ENCODE assay signal across 18 cellular contexts in genomic region chr2:101147062-101147461, GRCh38. TPM values are rescaled to one million over a fixed set of nuclear protein-coding genes. Genes with fewer than 3 reads are reported as not detected.
A peak's percentile ranks its signal among the peaks of the same experiment; 100 is the strongest.
DNase-seq lines count a peak whose midpoint lies in the region; ATAC-seq, FAIRE-seq and TF ChIP-seq lines count a peak whose summit lies in the region.
"Had no signal": no experiment of that assay in that cellular context is flagged by ENCODE, and none has a peak within 500 bp of the region (broad histone marks: within the 10 kb centered on the region; RNA-seq: fewer than 3 reads in every experiment).

No MANE protein-coding gene starts in this region.

- H3K36me3 ChIP-seq in HepG2 (replicated peaks in 1 of 2; ENCODE audit: control insufficient read depth in 1 of 2, insufficient read depth in 2 of 2, low read length in 2 of 2), result peaks cover 2 to 9% of the 10 kb centered on the region in 2 experiments; a peak in 3 of 5 replicates
- H3K36me3 ChIP-seq in right lobe of liver, result no peaks in the 10 kb centered on the region
- H3K36me3 ChIP-seq in IMR-90 (ENCODE audit: control insufficient read depth, insufficient read depth, low read length), result no peaks in the 10 kb centered on the region
- H3K36me3 ChIP-seq in K562 (ENCODE audit: control insufficient read depth, insufficient read depth, low read length), result no peaks in the 10 kb centered on the region
- no peaks in the 10 kb centered on the region for H3K36me3 ChIP-seq in spleen
- H3K36me3 ChIP-seq: BLaER1 had no signal

- H3K9me3 ChIP-seq in HepG2 (ENCODE audit: low read length) (no peaks in the 10 kb centered on the region), right lobe of liver (peaks cover 0 to 1% (median 0%) of the 10 kb centered on the region in 4 donors), IMR-90 (ENCODE audit: control insufficient read depth, insufficient read depth, low read length) (no peaks in the 10 kb centered on the region), K562 (replicated peaks; ENCODE audit: control insufficient read depth, insufficient read depth, low read depth, low read length) (peaks cover 3% of the 10 kb centered on the region; the same call in 1 of the 2 replicates), spleen (no peaks in the 10 kb centered on the region)
- H3K9me3 ChIP-seq: BLaER1 had no signal

- no peak overlapping the region for H2BK5ac ChIP-seq in IMR-90 (ENCODE audit: low read depth, low read length, poor library complexity, severe bottlenecking)

- TF ChIP-seq EP300 in HepG2 (IDR thresholded peaks at IDR 0.05; ENCODE audit: low read depth in 2 of 2, low read length in 2 of 2) (no peak), HepG2 (CRISPR knock-in tag; IDR thresholded peaks at IDR 0.05; ENCODE audit: borderline replicate concordance) (no peak), K562 (IDR thresholded peaks at IDR 0.05; ENCODE audit: low read length) (no peak)

- H3K79me2 ChIP-seq in HepG2 (ENCODE audit: insufficient read depth, low read length) (peaks cover 86% of the 10 kb centered on the region), K562 (ENCODE audit: control insufficient read depth, insufficient read depth, low read length) (no peaks in the 10 kb centered on the region)

- H4K20me1 ChIP-seq in HepG2 (ENCODE audit: insufficient read depth, low read length), result peaks cover 58% of the 10 kb centered on the region
- H4K20me1 ChIP-seq in IMR-90 (ENCODE audit: insufficient read depth, low read length), result peaks cover 10% of the 10 kb centered on the region; the same call in 1 of the 2 replicates
- no peaks in the 10 kb centered on the region for H4K20me1 ChIP-seq in K562 (replicated peaks; ENCODE audit: control insufficient read depth, insufficient read depth, low read length)

- FAIRE-seq in HepG2 (lab: Jason Lieb, UNC) (no peak), K562 (lab: Jason Lieb, UNC) (no peak)
- FAIRE-seq: G401.6, GM12892 had no signal

- dilution Hi-C loops in IMR-90 (cut with HindIII; ENCODE audit: low sequenced_read_pairs, unreplicated experiment), result no loop called here

- H2AK5ac ChIP-seq in IMR-90 (ENCODE audit: low read depth, low read length), result no peak overlapping the region

- H2BK120ac ChIP-seq in IMR-90 (ENCODE audit: low read depth, low read length), result no peak overlapping the region

- POLR2A ChIA-PET in HepG2 (lab: Yijun Ruan, JAX), result interaction anchor here (1.5 to 6.4 kb wide), 2 partner anchors 23 to 27 kb away, joined by 4 to 49 read pairs; no protein-coding TSS in a partner anchor
- POLR2A ChIA-PET in IMR-90 (lab: Charles Lee; ENCODE audit: unreplicated experiment), result no interaction called here
- POLR2A ChIA-PET in K562 (lab: Yijun Ruan, JAX), result no interaction called here

- BruUV-seq in HepG2 (replicated peaks; lab: Mats Ljungman, UMichigan), result no TSS peak
- BruUV-seq in IMR-90 (replicated peaks; lab: Mats Ljungman, UMichigan), result no TSS peak
- no TSS peak for BruUV-seq in K562 (replicated peaks; lab: Mats Ljungman, UMichigan)

- H3K4me2 ChIP-seq in HepG2 (ENCODE audit: low read depth, low read length), result peak overlapping the region; percentile 95; the same call in 1 of the 2 replicates
- H3K4me2 ChIP-seq in IMR-90 (ENCODE audit: low read depth, low read length), result no peak overlapping the region
- no peak overlapping the region for H3K4me2 ChIP-seq in K562 (ENCODE audit: insufficient read depth, low read length)
- H3K4me2 ChIP-seq: BLaER1 had no signal

- TF ChIP-seq CTCF in HepG2 (CRISPR knock-in tag; IDR thresholded peaks at IDR 0.05), result no peak
- TF ChIP-seq CTCF in right lobe of liver (IDR thresholded peaks at IDR 0.05), result no peak
- no peak for TF ChIP-seq CTCF in IMR-90 (conservative IDR thresholded peaks at IDR 0.05; ENCODE audit: low read depth, low read length)
- no peak for TF ChIP-seq CTCF in K562 (IDR thresholded peaks at IDR 0.05 in 2 of 3, conservative IDR thresholded peaks at IDR 0.05 in 1 of 3; ENCODE audit: insufficient read depth in 2 of 3, low read depth in 1 of 3, low read length in 3 of 3)
- TF ChIP-seq CTCF in spleen (IDR thresholded peaks at IDR 0.05 in 8 of 11, conservative IDR thresholded peaks at IDR 0.05 in 3 of 11), result no peak

- CTCF ChIA-PET in HepG2 (lab: Yijun Ruan, JAX; ENCODE audit: low intra/inter-chr PET ratio, low total read pairs) (no interaction called here), IMR-90 (lab: Yijun Ruan, JAX) (no interaction called here), K562 (lab: Yijun Ruan, JAX; ENCODE audit: low intra/inter-chr PET ratio) (no interaction called here)

- no peak overlapping the region for H2AFZ ChIP-seq in HepG2 (ENCODE audit: low read length)
- no peak overlapping the region for H2AFZ ChIP-seq in IMR-90 (replicated peaks; ENCODE audit: low read length, poor library complexity)
- H2AFZ ChIP-seq in K562 (ENCODE audit: low read depth, low read length), result no peak overlapping the region

- H3K27me3 ChIP-seq in HepG2 (ENCODE audit: control insufficient read depth in 1 of 2, insufficient read depth in 2 of 2, low read length in 2 of 2), result no peaks in the 10 kb centered on the region; a peak in 1 of 5 replicates
- no peaks in the 10 kb centered on the region for H3K27me3 ChIP-seq in right lobe of liver
- peaks cover 5% of the 10 kb centered on the region; the same call in 1 of the 2 replicates for H3K27me3 ChIP-seq in IMR-90 (ENCODE audit: control insufficient read depth, insufficient read depth, low read length)
- peaks cover 50% of the 10 kb centered on the region in 2 experiments for H3K27me3 ChIP-seq in K562 (ENCODE audit: control insufficient read depth in 2 of 2, insufficient read depth in 2 of 2, low read length in 2 of 2)
- peaks cover 0 to 27% (median 0%) of the 10 kb centered on the region in 7 donors for H3K27me3 ChIP-seq in spleen (replicated peaks in 1 of 7)

- no peak overlapping the region for H3K18ac ChIP-seq in IMR-90 (ENCODE audit: low read depth, low read length)

- H3K9me1 ChIP-seq in IMR-90 (ENCODE audit: insufficient read depth, low read length), result peaks cover 8% of the 10 kb centered on the region
- H3K9me1 ChIP-seq in K562 (ENCODE audit: control insufficient read depth, insufficient read depth, low read length), result no peaks in the 10 kb centered on the region

- ATAC-seq in HepG2 (no peak), right lobe of liver (no peak), IMR-90 (ENCODE audit: low read depth) (no peak), K562 (no peak)
- ATAC-seq: CD8-positive, alpha-beta T cell; HCT116 had no signal

- TF ChIP-seq POLR2A in HepG2 (IDR thresholded peaks at IDR 0.05; ENCODE audit: insufficient read depth in 1 of 2, low read depth in 2 of 2, low read length in 2 of 2) (no peak), right lobe of liver (IDR thresholded peaks at IDR 0.05) (no peak), IMR-90 (IDR thresholded peaks at IDR 0.05; ENCODE audit: low read depth, low read length) (no peak), K562 (conservative IDR thresholded peaks at IDR 0.05) (no peak), spleen (IDR thresholded peaks at IDR 0.05) (no peak)

- no peak overlapping the region for H3K14ac ChIP-seq in IMR-90 (replicated peaks; ENCODE audit: low read depth, low read length)

- peaks cover 7 to 42% of the 10 kb centered on the region in 2 experiments; a peak in 3 of 4 replicates for H3K79me1 ChIP-seq in IMR-90 (ENCODE audit: low read depth in 1 of 2, low read length in 2 of 2)

- intact Hi-C loops in HepG2 (cut with micrococcal nuclease; ENCODE audit: unreplicated experiment), result no loop called here
- intact Hi-C loops in right lobe of liver (cut with DNase I), result no loop called here
- intact Hi-C loops in IMR-90 (cut with micrococcal nuclease), result no loop called here
- intact Hi-C loops in K562 (cut with micrococcal nuclease), result no loop called here
- intact Hi-C loops in spleen (cut with DNase I; ENCODE audit: low total_unique reads), result no loop called here

- TF ChIP-seq RAD21 in HepG2 (CRISPR knock-in tag; IDR thresholded peaks at IDR 0.05) (no peak), IMR-90 (IDR thresholded peaks at IDR 0.05; ENCODE audit: low read length) (no peak), K562 (CRISPR knock-in tag; conservative IDR thresholded peaks at IDR 0.05 in 1 of 2, IDR thresholded peaks at IDR 0.05 in 1 of 2) (no peak)

- no peak overlapping the region for H3K4me3 ChIP-seq in HepG2 (replicated peaks in 1 of 3; ENCODE audit: insufficient read depth in 1 of 3, low read depth in 2 of 3, low read length in 3 of 3)
- no peak overlapping the region for H3K4me3 ChIP-seq in right lobe of liver
- H3K4me3 ChIP-seq in IMR-90 (ENCODE audit: insufficient read depth, low read depth, low read length), result no peak overlapping the region
- H3K4me3 ChIP-seq in K562, result no peak overlapping the region
- no peak overlapping the region for H3K4me3 ChIP-seq in spleen
- H3K4me3 ChIP-seq: BLaER1 had no signal

- H3K4me1 ChIP-seq in HepG2 (ENCODE audit: insufficient read depth, low read length) (peaks cover 71% of the 10 kb centered on the region), right lobe of liver (peaks cover 0 to 22% (median 5%) of the 10 kb centered on the region in 4 donors), IMR-90 (ENCODE audit: control insufficient read depth, insufficient read depth, low read length) (peaks cover under 1% of the 10 kb centered on the region; the same call in 1 of the 2 replicates), K562 (replicated peaks in 1 of 2; ENCODE audit: control insufficient read depth in 2 of 2, insufficient read depth in 2 of 2, low read length in 2 of 2) (peaks cover 2 to 15% of the 10 kb centered on the region in 2 experiments; a peak in 3 of 5 replicates), spleen (peaks cover 12 to 50% (median 34%) of the 10 kb centered on the region in 6 donors)

- in situ Hi-C loops in HepG2 (cut with HindIII; ENCODE audit: extremely low pct_ligation_motif_present, low pct_unique_long_range_greater_than_20kb) (no loop called here), IMR-90 (cut with MboI; ENCODE audit: low sequenced_read_pairs) (no loop called here), K562 (cut with MboI) (no loop called here)

- no peak overlapping the region for H3K56ac ChIP-seq in IMR-90 (ENCODE audit: extremely low read depth, insufficient read depth, low read length)

- H3K9ac ChIP-seq in HepG2 (ENCODE audit: insufficient read depth, low read depth, low read length) (no peak overlapping the region), IMR-90 (ENCODE audit: low read depth, low read length) (no peak overlapping the region), K562 (ENCODE audit: insufficient read depth in 1 of 2, low read depth in 2 of 2, low read length in 2 of 2) (no peak overlapping the region)
- H3K9ac ChIP-seq: BLaER1 had no signal

- H2AK9ac ChIP-seq in IMR-90 (replicated peaks; ENCODE audit: low read depth, low read length, poor library complexity), result no peak overlapping the region

- no peak for DNase-seq in HepG2 (ENCODE audit: low spot score)
- no peak for DNase-seq in right lobe of liver
- DNase-seq in IMR-90, result no peak
- no peak for DNase-seq in K562 (ENCODE audit: extremely low read depth in 1 of 4, low spot score in 3 of 4)
- DNase-seq in spleen, result no peak
- no peak for DNase-seq in NCI-H1694 (lab: John Stamatoyannopoulos, UW)
- DNase-seq in HT-29 (ENCODE audit: low spot score), result no peak
- DNase-seq: Caco-2; CD4-positive, CD25-positive, alpha-beta regulatory T cell; CD8-positive, alpha-beta T cell; DMS153; DND-41; H9 had no signal

- no peak overlapping the region for H3K23ac ChIP-seq in IMR-90 (ENCODE audit: low read depth, low read length)

- no peak overlapping the region for H4K5ac ChIP-seq in IMR-90 (ENCODE audit: low read depth, low read length)

- no peak overlapping the region for H3K4ac ChIP-seq in IMR-90 (ENCODE audit: low read depth, low read length)

- no peak overlapping the region for H4K91ac ChIP-seq in IMR-90 (ENCODE audit: insufficient read depth, low read depth, low read length)

- H3K27ac ChIP-seq in HepG2 (ENCODE audit: extremely low read length, insufficient read depth, low read length), result no peak overlapping the region
- no peak overlapping the region for H3K27ac ChIP-seq in right lobe of liver
- H3K27ac ChIP-seq in IMR-90 (ENCODE audit: insufficient read depth, low read length), result no peak overlapping the region
- no peak overlapping the region for H3K27ac ChIP-seq in K562 (ENCODE audit: extremely low read depth, low read depth, low read length)
- H3K27ac ChIP-seq in spleen, result no peak overlapping the region
- H3K27ac ChIP-seq: BLaER1, C4-2B had no signal

- H4K8ac ChIP-seq in IMR-90 (ENCODE audit: low read depth in 2 of 2, low read length in 2 of 2), result no peak overlapping the region

- no peak overlapping the region for H2BK20ac ChIP-seq in IMR-90 (ENCODE audit: low read depth, low read length)

- H2BK15ac ChIP-seq in IMR-90 (ENCODE audit: low read depth, low read length), result no peak overlapping the region

- WGBS in HepG2 (ENCODE audit: low lambda C conversion rate), result 91% methylated on average over 11 of the region's 11 CpGs
- WGBS in right lobe of liver (ENCODE audit: insufficient coverage, low coverage, low lambda C conversion rate, missing lambda C conversion rate), result 94% methylated on average over 6 of the region's 11 CpGs
- WGBS in IMR-90 (ENCODE audit: extremely low coverage in 2 of 2, insufficient read length in 1 of 2), 2 experiments, result no CpG with 5 or more reads among the region's 11 CpGs
- WGBS in K562 (ENCODE audit: insufficient coverage, low coverage, missing lambda C conversion rate), result 4% methylated on average over 11 of the region's 11 CpGs
- 92 to 98% (median 93%) methylated on average over 11 of the region's 11 CpGs for WGBS in spleen, 5 donors

RNA-seq across cellular contexts. Expression of gene TBC1D8, which starts 4.1 kb away (rescaled TPM):
- total RNA-seq in HepG2 (2016; rRNA removed; fragmentation: Illumina TruSeq; extraction: Trizol) (24.6 and 45.1 TPM in 2 replicates), right lobe of liver (10 to 100 TPM; 17.3 to 31.2 (median 21.5) TPM), IMR-90 (2012; rRNA removed) (0.83 and 1.3 TPM in 2 replicates), K562 (2014; rRNA removed) (0.91 and 1.7 TPM in 2 replicates), K562 (2014; rRNA removed; fragmentation: Illumina TruSeq; extraction: Trizol) (0.80 and 1.3 TPM in 2 replicates), K562 (2015; rRNA removed; fragmentation: Illumina TruSeq; extraction: Trizol) (0.36 and 0.64 TPM in 2 replicates), K562 (2021) (1.3 and 1.4 TPM in 2 replicates), spleen (100 to 1,000 TPM in 1 of 7 donors, 10 to 100 TPM in 6; 23.8 to 104 (median 54.5) TPM)
- 19.7 and 20.1 TPM in 2 replicates for total RNA-seq in HepG2 (2016; cell fraction: cytosol; rRNA removed; fragmentation: Illumina TruSeq; extraction: Trizol; ENCODE audit: low read depth)
- total RNA-seq in HepG2 (2016; cell fraction: insoluble cytoplasmic fraction; rRNA removed; fragmentation: Illumina TruSeq; extraction: Trizol), result 24.0 and 41.1 TPM in 2 replicates
- total RNA-seq in HepG2 (2016; cell fraction: membrane; rRNA removed; fragmentation: Illumina TruSeq; extraction: Trizol), result 25.6 and 27.6 TPM in 2 replicates
- total RNA-seq in HepG2 (2016; cell fraction: nucleus; rRNA removed; fragmentation: Illumina TruSeq; extraction: Trizol), result 65.7 and 82.2 TPM in 2 replicates
- polyA plus RNA-seq in HepG2 (2011; rRNA removed) (95.4 and 109 TPM in 2 replicates), IMR-90 (2012; rRNA removed) (0.98 and 1.5 TPM in 2 replicates), K562 (2011; rRNA removed) (0.82 and 1.4 TPM in 2 replicates), K562 (2014; fragmentation: Illumina TruSeq; extraction: Trizol) (0.82 and 0.94 TPM in 2 replicates), K562 (2014; fragmentation: Nextera tagmentation; extraction: Ambion mirVana) (under 1 TPM; 0.41 to 0.70 TPM), K562 (2014; rRNA removed) (1.2 and 1.3 TPM in 2 replicates), spleen (10 to 100 TPM in 2 of 3 donors, 1 to 10 TPM in 1; 7.2 to 10.1 (median 10.1) TPM)
- 29.9 and 31.1 TPM in 2 replicates for polyA plus RNA-seq in HepG2 (2011; cell fraction: cytosol; rRNA removed)
- polyA plus RNA-seq in HepG2 (2011; cell fraction: nucleus; rRNA removed), result 436 and 543 TPM in 2 replicates
- 48.7 and 51.7 TPM in 2 replicates for polyA plus RNA-seq in HepG2 (2012)
- polyA plus RNA-seq in HepG2 (2016; cell fraction: cytosol; fragmentation: Illumina TruSeq; extraction: Trizol; ENCODE audit: low read depth), result 3.0 and 3.1 TPM in 2 replicates
- 19.9 and 22.5 TPM in 2 replicates for polyA plus RNA-seq in HepG2 (2016; cell fraction: insoluble cytoplasmic fraction; fragmentation: Illumina TruSeq; extraction: Trizol; ENCODE audit: low read depth)
- polyA plus RNA-seq in HepG2 (2016; cell fraction: membrane; fragmentation: Illumina TruSeq; extraction: Trizol; ENCODE audit: low read depth), result 8.5 and 9.7 TPM in 2 replicates
- 164 and 165 TPM in 2 replicates for polyA plus RNA-seq in HepG2 (2016; cell fraction: nucleus; fragmentation: Illumina TruSeq; extraction: Trizol; ENCODE audit: insufficient read depth, low read depth)
- polyA minus RNA-seq in HepG2 (2011; rRNA and poly(A)+ RNA removed; ENCODE audit: low replicate concordance), result 49.0 and 185 TPM in 2 replicates
- 17.5 and 18.1 TPM in 2 replicates for polyA minus RNA-seq in HepG2 (2011; cell fraction: cytosol; rRNA and poly(A)+ RNA removed)
- 201 and 233 TPM in 2 replicates for polyA minus RNA-seq in HepG2 (2011; cell fraction: nucleus; rRNA and poly(A)+ RNA removed)
- 0.22 and 0.66 TPM in 2 replicates for polyA plus RNA-seq in IMR-90 (2012; cell fraction: cytosol; rRNA removed)
- 4.4 and 6.5 TPM in 2 replicates for polyA plus RNA-seq in IMR-90 (2012; cell fraction: nucleus; rRNA removed; ENCODE audit: low replicate concordance)
- 7.0 and 9.7 TPM in 2 replicates for total RNA-seq in K562 (2011; cell fraction: chromatin; rRNA removed; ENCODE audit: low replicate concordance)
- 3.2 and 5.1 TPM in 2 replicates for total RNA-seq in K562 (2011; cell fraction: nucleolus; rRNA removed)
- total RNA-seq in K562 (2011; cell fraction: nucleoplasm; rRNA removed), result 4.7 and 5.7 TPM in 2 replicates
- 0.60 and 0.72 TPM in 2 replicates for polyA plus RNA-seq in K562 (2011; cell fraction: cytosol; rRNA removed)
- 4.6 and 5.6 TPM in 2 replicates for polyA plus RNA-seq in K562 (2011; cell fraction: nucleus; rRNA removed)
- 1.0 and 11.3 TPM in 2 replicates for polyA plus RNA-seq in K562 (2012)
- 1.6 and 2.9 TPM in 2 replicates for polyA minus RNA-seq in K562 (2011; rRNA and poly(A)+ RNA removed)
- 1.6 TPM in 1 of 2 replicates, not detected in the other for polyA minus RNA-seq in K562 (2011; cell fraction: cytosol; rRNA and poly(A)+ RNA removed)
- 2.7 and 4.6 TPM in 2 replicates for polyA minus RNA-seq in K562 (2011; cell fraction: nucleus; rRNA and poly(A)+ RNA removed)
- total RNA-seq in HT-29 (2014; rRNA removed; shearing (Covaris generic)), result 30.3 and 33.4 TPM in 2 replicates

Comparison
In these comparisons a context has a peak if more than half of its experiments do, and no peak if none do; other contexts are left out.
1. Of the 241 proteins assayed by ChIP-seq in both HepG2 and K562: peak only in HepG2: CEBPB and RBFOX2; only in K562: none; in both: none; in neither: 236; mixed calls (peak in some experiments, not most) for 3.